In genomic region chr1:232704256-232704655, GRCh38 we compare ENCODE assay signal across 1 cellular context.
TF ChIP-seq lines count a peak whose summit lies in the region.

No MANE protein-coding gene starts in this region.

TF ChIP-seq in A549, 52 proteins besides CTCF, POLR2A, EP300 and RAD21 (continued from another document):
- TF ChIP-seq, protein P1, sequence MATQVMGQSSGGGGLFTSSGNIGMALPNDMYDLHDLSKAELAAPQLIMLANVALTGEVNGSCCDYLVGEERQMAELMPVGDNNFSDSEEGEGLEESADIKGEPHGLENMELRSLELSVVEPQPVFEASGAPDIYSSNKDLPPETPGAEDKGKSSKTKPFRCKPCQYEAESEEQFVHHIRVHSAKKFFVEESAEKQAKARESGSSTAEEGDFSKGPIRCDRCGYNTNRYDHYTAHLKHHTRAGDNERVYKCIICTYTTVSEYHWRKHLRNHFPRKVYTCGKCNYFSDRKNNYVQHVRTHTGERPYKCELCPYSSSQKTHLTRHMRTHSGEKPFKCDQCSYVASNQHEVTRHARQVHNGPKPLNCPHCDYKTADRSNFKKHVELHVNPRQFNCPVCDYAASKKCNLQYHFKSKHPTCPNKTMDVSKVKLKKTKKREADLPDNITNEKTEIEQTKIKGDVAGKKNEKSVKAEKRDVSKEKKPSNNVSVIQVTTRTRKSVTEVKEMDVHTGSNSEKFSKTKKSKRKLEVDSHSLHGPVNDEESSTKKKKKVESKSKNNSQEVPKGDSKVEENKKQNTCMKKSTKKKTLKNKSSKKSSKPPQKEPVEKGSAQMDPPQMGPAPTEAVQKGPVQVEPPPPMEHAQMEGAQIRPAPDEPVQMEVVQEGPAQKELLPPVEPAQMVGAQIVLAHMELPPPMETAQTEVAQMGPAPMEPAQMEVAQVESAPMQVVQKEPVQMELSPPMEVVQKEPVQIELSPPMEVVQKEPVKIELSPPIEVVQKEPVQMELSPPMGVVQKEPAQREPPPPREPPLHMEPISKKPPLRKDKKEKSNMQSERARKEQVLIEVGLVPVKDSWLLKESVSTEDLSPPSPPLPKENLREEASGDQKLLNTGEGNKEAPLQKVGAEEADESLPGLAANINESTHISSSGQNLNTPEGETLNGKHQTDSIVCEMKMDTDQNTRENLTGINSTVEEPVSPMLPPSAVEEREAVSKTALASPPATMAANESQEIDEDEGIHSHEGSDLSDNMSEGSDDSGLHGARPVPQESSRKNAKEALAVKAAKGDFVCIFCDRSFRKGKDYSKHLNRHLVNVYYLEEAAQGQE (IDR thresholded peaks at IDR 0.05), result no peak
- TF ChIP-seq, protein P2, sequence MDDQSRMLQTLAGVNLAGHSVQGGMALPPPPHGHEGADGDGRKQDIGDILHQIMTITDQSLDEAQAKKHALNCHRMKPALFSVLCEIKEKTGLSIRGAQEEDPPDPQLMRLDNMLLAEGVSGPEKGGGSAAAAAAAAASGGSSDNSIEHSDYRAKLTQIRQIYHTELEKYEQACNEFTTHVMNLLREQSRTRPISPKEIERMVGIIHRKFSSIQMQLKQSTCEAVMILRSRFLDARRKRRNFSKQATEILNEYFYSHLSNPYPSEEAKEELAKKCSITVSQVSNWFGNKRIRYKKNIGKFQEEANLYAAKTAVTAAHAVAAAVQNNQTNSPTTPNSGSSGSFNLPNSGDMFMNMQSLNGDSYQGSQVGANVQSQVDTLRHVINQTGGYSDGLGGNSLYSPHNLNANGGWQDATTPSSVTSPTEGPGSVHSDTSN (IDR thresholded peaks at IDR 0.05), result no peak
- no peak for TF ChIP-seq JUN (IDR thresholded peaks at IDR 0.05)
- TF ChIP-seq, protein P3, sequence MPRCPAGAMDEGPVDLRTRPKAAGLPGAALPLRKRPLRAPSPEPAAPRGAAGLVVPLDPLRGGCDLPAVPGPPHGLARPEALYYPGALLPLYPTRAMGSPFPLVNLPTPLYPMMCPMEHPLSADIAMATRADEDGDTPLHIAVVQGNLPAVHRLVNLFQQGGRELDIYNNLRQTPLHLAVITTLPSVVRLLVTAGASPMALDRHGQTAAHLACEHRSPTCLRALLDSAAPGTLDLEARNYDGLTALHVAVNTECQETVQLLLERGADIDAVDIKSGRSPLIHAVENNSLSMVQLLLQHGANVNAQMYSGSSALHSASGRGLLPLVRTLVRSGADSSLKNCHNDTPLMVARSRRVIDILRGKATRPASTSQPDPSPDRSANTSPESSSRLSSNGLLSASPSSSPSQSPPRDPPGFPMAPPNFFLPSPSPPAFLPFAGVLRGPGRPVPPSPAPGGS (IDR thresholded peaks at IDR 0.05), result no peak
- no peak for TF ChIP-seq TP53 (CRISPR knock-in tag; IDR thresholded peaks at IDR 0.05)
- TF ChIP-seq, protein P4, sequence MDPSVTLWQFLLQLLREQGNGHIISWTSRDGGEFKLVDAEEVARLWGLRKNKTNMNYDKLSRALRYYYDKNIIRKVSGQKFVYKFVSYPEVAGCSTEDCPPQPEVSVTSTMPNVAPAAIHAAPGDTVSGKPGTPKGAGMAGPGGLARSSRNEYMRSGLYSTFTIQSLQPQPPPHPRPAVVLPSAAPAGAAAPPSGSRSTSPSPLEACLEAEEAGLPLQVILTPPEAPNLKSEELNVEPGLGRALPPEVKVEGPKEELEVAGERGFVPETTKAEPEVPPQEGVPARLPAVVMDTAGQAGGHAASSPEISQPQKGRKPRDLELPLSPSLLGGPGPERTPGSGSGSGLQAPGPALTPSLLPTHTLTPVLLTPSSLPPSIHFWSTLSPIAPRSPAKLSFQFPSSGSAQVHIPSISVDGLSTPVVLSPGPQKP (IDR thresholded peaks at IDR 0.05; ENCODE audit: low read depth, low read length), result no peak
- no peak for TF ChIP-seq MYC (IDR thresholded peaks at IDR 0.05; ENCODE audit: borderline replicate concordance, low read length)
- no peak for TF ChIP-seq CEBPB (IDR thresholded peaks at IDR 0.05)
- no peak for TF ChIP-seq ESRRA (IDR thresholded peaks at IDR 0.05; ENCODE audit: borderline replicate concordance, low read length)
- no peak for TF ChIP-seq KDM1A (IDR thresholded peaks at IDR 0.05; ENCODE audit: low read depth)
- no peak for TF ChIP-seq PHF8 (IDR thresholded peaks at IDR 0.05; ENCODE audit: borderline replicate concordance, low read depth)
- TF ChIP-seq RFX5 (IDR thresholded peaks at IDR 0.05), result no peak
- TF ChIP-seq FOSB (CRISPR knock-in tag; IDR thresholded peaks at IDR 0.05), result no peak
- no peak for TF ChIP-seq NR3C1 (IDR thresholded peaks at IDR 0.05)
- TF ChIP-seq, protein P5, sequence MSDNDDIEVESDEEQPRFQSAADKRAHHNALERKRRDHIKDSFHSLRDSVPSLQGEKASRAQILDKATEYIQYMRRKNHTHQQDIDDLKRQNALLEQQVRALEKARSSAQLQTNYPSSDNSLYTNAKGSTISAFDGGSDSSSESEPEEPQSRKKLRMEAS (IDR thresholded peaks at IDR 0.05), result no peak
- no peak for TF ChIP-seq HOXB5 (CRISPR knock-in tag; IDR thresholded peaks at IDR 0.05)
